In genomic region chr9:78573669-78574068, GRCh38 we compare ENCODE assay signal across 28 cellular contexts.
"Had no signal": no experiment of that assay in that cellular context is flagged by ENCODE, and none has a peak within 500 bp of the region (broad histone marks: within the 10 kb centered on the region; RNA-seq: fewer than 3 reads in every experiment).

No MANE protein-coding gene starts in this region.

- H3K4me3 ChIP-seq: ovary, psoas muscle, right lobe of liver, sigmoid colon, stomach, thoracic aorta, thyroid gland, tibial nerve, upper lobe of left lung, vagina had no signal

- H2AFZ ChIP-seq: parathyroid adenoma had no signal

- DNase-seq: naive thymus-derived CD4-positive, alpha-beta T cell; natural killer cell; occipital lobe; ovary; psoas muscle; right cardiac atrium; right lobe of liver; sigmoid colon; small intestine; stimulated activated CD4-positive, alpha-beta T cell treated with anti-CD3 and anti-CD28 coated beads, Interleukin-15, amount 100 ng/mL, for 24 hours; stimulated activated CD4-positive, alpha-beta T cell treated with anti-CD3 and anti-CD28 coated beads, Interleukin-2, amount 100 ng/mL, for 24 hours; stimulated activated CD4-positive, alpha-beta T cell treated with anti-CD3 and anti-CD28 coated beads, Interleukin-2, amount 100 ng/mL, for 48 hours; stimulated activated CD4-positive, alpha-beta T cell treated with anti-CD3 and anti-CD28 coated beads, Interleukin-4, amount 100 ng/mL, for 24 hours; stimulated activated naive B cell treated with anti-CD40 and anti-IgM and Interleukin-4, amounts not matched to agents 10 μg/mL and 1 μg/mL and 100 μg/mL, for 72 hours; stimulated activated naive CD4-positive, alpha-beta T cell treated with Interleukin-2 at 50 U/mL for 16 hours; stomach; thyroid gland; trophoblast cell; upper lobe of left lung had no signal

- H3K4me3 Mint-ChIP-seq: naive thymus-derived CD4-positive, alpha-beta T cell; natural killer cell; nephron; stimulated activated effector memory CD8-positive, alpha-beta T cell treated with anti-CD3 and anti-CD28 coated beads, Interleukin-12 subunit alpha, Interleukin-12 subunit beta, amount 100 ng/mL, for 72 hours; stimulated activated naive B cell treated with anti-CD40 and anti-IgM and Interleukin-4, amounts not matched to agents 10 μg/mL and 1 μg/mL and 100 μg/mL, for 72 hours; stimulated activated naive CD8-positive, alpha-beta T cell treated with anti-CD3 and anti-CD28 coated beads, Interleukin-15, Interleukin-2, amounts not matched to agents 100 ng/mL and 50 ng/mL, for 24 hours had no signal

- H3K9me3 ChIP-seq: ovary, psoas muscle, right lobe of liver, sigmoid colon, stomach, thoracic aorta, thyroid gland, tibial nerve, upper lobe of left lung, vagina had no signal

- H3K27me3 ChIP-seq: ovary, right lobe of liver, sigmoid colon, stomach, thyroid gland, upper lobe of left lung, vagina had no signal

- H3K9ac ChIP-seq: parathyroid adenoma had no signal

- H3K4me1 ChIP-seq: parathyroid adenoma, right lobe of liver, sigmoid colon, stomach, thyroid gland, tibial nerve, upper lobe of left lung had no signal

- H3K36me3 Mint-ChIP-seq: naive thymus-derived CD4-positive, alpha-beta T cell; natural killer cell; stimulated activated effector memory CD8-positive, alpha-beta T cell treated with anti-CD3 and anti-CD28 coated beads, Interleukin-12 subunit alpha, Interleukin-12 subunit beta, amount 100 ng/mL, for 72 hours; stimulated activated naive B cell treated with anti-CD40 and anti-IgM and Interleukin-4, amounts not matched to agents 10 μg/mL and 1 μg/mL and 100 μg/mL, for 72 hours had no signal

- H3K4me1 Mint-ChIP-seq: natural killer cell; stimulated activated effector memory CD8-positive, alpha-beta T cell treated with anti-CD3 and anti-CD28 coated beads, Interleukin-12 subunit alpha, Interleukin-12 subunit beta, amount 100 ng/mL, for 72 hours; stimulated activated naive B cell treated with anti-CD40 and anti-IgM and Interleukin-4, amounts not matched to agents 10 μg/mL and 1 μg/mL and 100 μg/mL, for 72 hours had no signal

- H3K9me3 Mint-ChIP-seq: natural killer cell; nephron; stimulated activated naive B cell treated with anti-CD40 and anti-IgM and Interleukin-4, amounts not matched to agents 10 μg/mL and 1 μg/mL and 100 μg/mL, for 72 hours; stimulated activated naive CD8-positive, alpha-beta T cell treated with anti-CD3 and anti-CD28 coated beads, Interleukin-15, Interleukin-2, amounts not matched to agents 100 ng/mL and 50 ng/mL, for 24 hours had no signal

- H3K36me3 ChIP-seq: ovary, right lobe of liver, sigmoid colon, stomach, thoracic aorta, thyroid gland, tibial nerve, upper lobe of left lung, vagina had no signal

- H3K79me2 ChIP-seq: parathyroid adenoma had no signal

- H3K27ac Mint-ChIP-seq: naive thymus-derived CD4-positive, alpha-beta T cell; natural killer cell; progenitor cell of endocrine pancreas; stimulated activated effector memory CD8-positive, alpha-beta T cell treated with anti-CD3 and anti-CD28 coated beads, Interleukin-12 subunit alpha, Interleukin-12 subunit beta, amount 100 ng/mL, for 72 hours; stimulated activated naive B cell treated with anti-CD40 and anti-IgM and Interleukin-4, amounts not matched to agents 10 μg/mL and 1 μg/mL and 100 μg/mL, for 72 hours; stimulated activated naive CD8-positive, alpha-beta T cell treated with anti-CD3 and anti-CD28 coated beads, Interleukin-15, Interleukin-2, amounts not matched to agents 100 ng/mL and 50 ng/mL, for 24 hours had no signal

- FAIRE-seq: small intestine, urothelium cell line had no signal

- H3K27me3 Mint-ChIP-seq: progenitor cell of endocrine pancreas had no signal

- H3K27ac ChIP-seq: ovary, parathyroid adenoma, psoas muscle, right lobe of liver, sigmoid colon, stomach, thoracic aorta, thyroid gland, tibial nerve, upper lobe of left lung, vagina had no signal

- ATAC-seq: naive thymus-derived CD4-positive, alpha-beta T cell; natural killer cell; right cardiac atrium; right lobe of liver; stimulated activated effector memory CD8-positive, alpha-beta T cell treated with anti-CD3 and anti-CD28 coated beads, Interleukin-12 subunit alpha, Interleukin-12 subunit beta, amount 100 ng/mL, for 72 hours; stimulated activated naive B cell treated with anti-CD40 and anti-IgM and Interleukin-4, amounts not matched to agents 10 μg/mL and 1 μg/mL and 100 μg/mL, for 72 hours had no signal
